ENCODE assay signal across 20 cellular contexts in genomic region chr19:14097532-14098151, GRCh38. TPM values are rescaled to one million over a fixed set of nuclear protein-coding genes. Genes with fewer than 3 reads are reported as not detected.
DNase-seq lines count a peak whose midpoint lies in the region; ATAC-seq, FAIRE-seq and TF ChIP-seq lines count a peak whose summit lies in the region.
"Had no signal": no experiment of that assay in that cellular context is flagged by ENCODE, and none has a peak within 500 bp of the region (broad histone marks: within the 10 kb centered on the region; RNA-seq: fewer than 3 reads in every experiment).

No MANE protein-coding gene starts in this region.

- H3K27me3 ChIP-seq in Karpas-422 (ENCODE audit: low read length) (no peaks in the 10 kb centered on the region), bronchial epithelial cell (ENCODE audit: control insufficient read depth, insufficient read depth, low read length) (no peaks in the 10 kb centered on the region), right lobe of liver (no peaks in the 10 kb centered on the region), vagina (no peaks in the 10 kb centered on the region)

- no peak overlapping the region for H3K27ac ChIP-seq in Karpas-422 (ENCODE audit: low read length)
- H3K27ac ChIP-seq in right lobe of liver, result no peak overlapping the region
- no peak overlapping the region for H3K27ac ChIP-seq in vagina

- TF ChIP-seq POLR2A in right lobe of liver (IDR thresholded peaks at IDR 0.05), result no peak
- no peak for TF ChIP-seq POLR2A in vagina (IDR thresholded peaks at IDR 0.05)

- peak; percentile 83 for FAIRE-seq in bronchial epithelial cell (lab: Jason Lieb, UNC)

- H4K20me1 ChIP-seq in Karpas-422 (ENCODE audit: insufficient read depth, low read depth, low read length), result no peaks in the 10 kb centered on the region

- no peaks in the 10 kb centered on the region for H3K4me1 Mint-ChIP-seq in CD14-positive monocyte

- no peak overlapping the region for H3K4me2 ChIP-seq in Karpas-422 (ENCODE audit: low read depth, low read length, poor library complexity, severe bottlenecking)

- intact Hi-C loops in CD14-positive monocyte (cut with micrococcal nuclease), result no loop called here
- intact Hi-C loops in right lobe of liver (cut with DNase I), result no loop called here
- intact Hi-C loops in posterior cingulate gyrus (cut with DNase I), result no loop called here
- intact Hi-C loops in vagina (cut with DNase I), result no loop called here

- DNase-seq in CD14-positive monocyte (ENCODE audit: low spot score) (no peak), Karpas-422 (peak; percentile 38), bronchial epithelial cell (ENCODE audit: low read depth) (no peak), right lobe of liver (no peak), posterior cingulate gyrus (no peak), COR-L47 (lab: John Stamatoyannopoulos, UW) (no peak), vagina (ENCODE audit: extremely low spot score in 2 of 2) (no peak)
- DNase-seq: activated CD8-positive, alpha-beta memory T cell treated with anti-CD3 and anti-CD28 coated beads for 24 hours; activated gamma-delta T cell; EL; erythroblast; midbrain; NCI-H1417 treated with DMSO at 0.1 percent for 48 hours; stimulated activated CD4-positive, alpha-beta T cell treated with anti-CD3 and anti-CD28 coated beads, Interleukin-4, amount 100 ng/mL, for 4 hours; stimulated activated naive CD4-positive, alpha-beta T cell treated with Interleukin-2 at 50 U/mL for 16 hours; T1000 had no signal

- H3K9me2 ChIP-seq in Karpas-422 (replicated peaks; ENCODE audit: insufficient read depth, low read length), result no peaks in the 10 kb centered on the region

- no peak overlapping the region for H3K4me3 Mint-ChIP-seq in CD14-positive monocyte

- no peak overlapping the region for H2AFZ ChIP-seq in Karpas-422 (ENCODE audit: low read length)

- peaks cover 4% of the 10 kb centered on the region; the same call in 1 of the 2 replicates for H3K9me3 ChIP-seq in Karpas-422 (ENCODE audit: low read length)
- peaks cover 0 to 4% (median 0%) of the 10 kb centered on the region in 4 donors for H3K9me3 ChIP-seq in right lobe of liver
- peaks cover 3% of the 10 kb centered on the region for H3K9me3 ChIP-seq in vagina

- H3K9ac ChIP-seq in Karpas-422 (ENCODE audit: low read length), result no peak overlapping the region

- no peaks in the 10 kb centered on the region for H3K79me2 ChIP-seq in Karpas-422 (ENCODE audit: low read length)

- ATAC-seq in right lobe of liver, result peak; percentile 36 to 54 (median 44)
- no peak for ATAC-seq in HG02642 (IDR thresholded peaks at IDR 0.05; ENCODE audit: poor library complexity, unreplicated experiment)

- H3K36me3 ChIP-seq in Karpas-422 (ENCODE audit: insufficient read depth, low read length) (no peaks in the 10 kb centered on the region; the same call in 1 of the 2 replicates), bronchial epithelial cell (ENCODE audit: control insufficient read depth, insufficient read depth, low read length) (peaks cover 5% of the 10 kb centered on the region), right lobe of liver (peaks cover 0 to 53% (median 12%) of the 10 kb centered on the region in 4 donors), vagina (peaks cover 0 to 45% of the 10 kb centered on the region in 2 donors)

- H3K27me3 Mint-ChIP-seq in CD14-positive monocyte (ENCODE audit: low read depth in 3 of 3), result no peaks in the 10 kb centered on the region

- no peak overlapping the region for H3K4me3 ChIP-seq in Karpas-422 (ENCODE audit: low read length)
- H3K4me3 ChIP-seq in bronchial epithelial cell (ENCODE audit: low read depth, low read length), result no peak overlapping the region
- H3K4me3 ChIP-seq in right lobe of liver, result no peak overlapping the region
- no peak overlapping the region for H3K4me3 ChIP-seq in vagina

- peaks cover 0 to 11% (median 7%) of the 10 kb centered on the region in 7 donors for H3K9me3 Mint-ChIP-seq in CD14-positive monocyte

- TF ChIP-seq CTCF in CD14-positive monocyte (IDR thresholded peaks at IDR 0.05), result peak; percentile 29
- peak; percentile 15 for TF ChIP-seq CTCF in bronchial epithelial cell (IDR thresholded peaks at IDR 0.05; ENCODE audit: insufficient read depth, low read length, severe bottlenecking)
- peak; percentile 16 to 34 (median 22) for TF ChIP-seq CTCF in right lobe of liver (IDR thresholded peaks at IDR 0.05)
- no peak for TF ChIP-seq CTCF in vagina (IDR thresholded peaks at IDR 0.05)

- H3K36me3 Mint-ChIP-seq in CD14-positive monocyte, result peaks cover 60 to 75% of the 10 kb centered on the region in 2 donors

- H3K4me1 ChIP-seq in Karpas-422 (ENCODE audit: low read length) (no peaks in the 10 kb centered on the region), right lobe of liver (no peaks in the 10 kb centered on the region), vagina (no peaks in the 10 kb centered on the region)

- H3K27ac Mint-ChIP-seq in CD14-positive monocyte, result peak overlapping the region in 1 of 7 donors; percentile 71

- 55% methylated on average over 9 of the region's 21 CpGs for WGBS in right lobe of liver (ENCODE audit: insufficient coverage, low coverage, low lambda C conversion rate, missing lambda C conversion rate)

RNA-seq across cellular contexts. Expression of gene SAMD1, which starts 7.1 kb away (rescaled TPM):
- 1 to 10 TPM in 1 of 2 donors, under 1 TPM in 1; 0.78 to 1.4 TPM for polyA plus RNA-seq in CD14-positive monocyte
- 31.8 and 81.5 TPM in 2 replicates for total RNA-seq in Karpas-422 (2014; rRNA removed; shearing (Covaris generic); ENCODE audit: low replicate concordance)
- 14.7 and 16.8 TPM in 2 replicates for total RNA-seq in bronchial epithelial cell
- 10 to 100 TPM in 5 of 6 experiments, 1 to 10 TPM in 1; 10.0 to 25.3 (median 15.6) TPM for total RNA-seq in right lobe of liver
- 6.9 TPM for total RNA-seq in vagina

RNA-seq across cellular contexts. Expression of gene C19orf67, which starts 12.1 kb away (rescaled TPM):
- not detected for polyA plus RNA-seq in CD14-positive monocyte
- total RNA-seq in Karpas-422 (2014; rRNA removed; shearing (Covaris generic); ENCODE audit: low replicate concordance), result 0.37 and 2.8 TPM in 2 replicates
- total RNA-seq in bronchial epithelial cell, result not detected in 2 replicates
- total RNA-seq in right lobe of liver, result under 1 TPM in 1 of 6 experiments, not detected in 5; 0.27 TPM
- total RNA-seq in vagina, result not detected
- total RNA-seq: NCI-H460, renal cortical epithelial cell had no signal
- polyA plus RNA-seq: BJ had no signal

RNA-seq across cellular contexts. Expression of gene PRKACA, which starts 19.9 kb away (rescaled TPM):
- polyA plus RNA-seq in CD14-positive monocyte, result 1 to 10 TPM; 2.0 to 3.8 TPM
- 24.0 and 26.5 TPM in 2 replicates for total RNA-seq in Karpas-422 (2014; rRNA removed; shearing (Covaris generic); ENCODE audit: low replicate concordance)
- total RNA-seq in bronchial epithelial cell, result 13.7 and 13.8 TPM in 2 replicates
- 10 to 100 TPM; 54.8 to 87.5 (median 63.1) TPM for total RNA-seq in right lobe of liver
- total RNA-seq in vagina, result 28.0 TPM

RNA-seq across cellular contexts. Expression of gene MISP3, which starts 25.1 kb away (rescaled TPM):
- polyA plus RNA-seq in CD14-positive monocyte, result under 1 TPM; 0.42 to 0.52 TPM
- total RNA-seq in Karpas-422 (2014; rRNA removed; shearing (Covaris generic); ENCODE audit: low replicate concordance), result 0.71 and 4.2 TPM in 2 replicates
- total RNA-seq in bronchial epithelial cell, result 0.26 and 1.4 TPM in 2 replicates
- 10 to 100 TPM in 1 of 6 experiments, 1 to 10 TPM in 5; 3.6 to 12.0 (median 6.1) TPM for total RNA-seq in right lobe of liver
- 2.7 TPM for total RNA-seq in vagina

RNA-seq across cellular contexts. Expression of gene PALM3, which starts 35.8 kb away (rescaled TPM):
- not detected for polyA plus RNA-seq in CD14-positive monocyte
- not detected in 2 replicates for total RNA-seq in Karpas-422 (2014; rRNA removed; shearing (Covaris generic); ENCODE audit: low replicate concordance)
- total RNA-seq in bronchial epithelial cell (not detected in 2 replicates), right lobe of liver (10 to 100 TPM in 4 of 6 experiments, 1 to 10 TPM in 2; 5.3 to 33.9 (median 17.0) TPM), vagina (0.98 TPM)
- total RNA-seq: NCI-H460 had no signal

Comparison
In these comparisons a context has a peak if more than half of its experiments do, and no peak if none do; other contexts are left out.
1. CTCF ChIP-seq: peak in CD14-positive monocyte (single experiment), bronchial epithelial cell (single experiment) and right lobe of liver (4 of 4); none in vagina (0 of 3).